Comparison of ENCODE assay signal across 8 cellular contexts in genomic region chr11:3807856-3808845, GRCh38. TPM values are rescaled to one million over a fixed set of nuclear protein-coding genes. Genes with fewer than 3 reads are reported as not detected.
DNase-seq lines count a peak whose midpoint lies in the region; ATAC-seq, FAIRE-seq and TF ChIP-seq lines count a peak whose summit lies in the region.

Gene PGAP2, plus strand, starts transcription at chr11:3808560. Its CDS starts 2,700 bp downstream, at chr11:3811260.

- TF ChIP-seq CTCF in GM12873 (IDR thresholded peaks at IDR 0.05; ENCODE audit: insufficient read depth, low read depth, low read length, missing control alignments): peak; percentile 82
- peak; percentile 84 for TF ChIP-seq CTCF in WERI-Rb-1 (IDR thresholded peaks at IDR 0.05; ENCODE audit: low read depth, low read length)
- TF ChIP-seq CTCF in kidney (IDR thresholded peaks at IDR 0.05; ENCODE audit: borderline replicate concordance, extremely low read depth, insufficient read depth): peak; percentile 64

- no peaks in the 10 kb centered on the region for H3K36me3 ChIP-seq in WERI-Rb-1
- no peaks in the 10 kb centered on the region for H3K36me3 ChIP-seq in kidney (ENCODE audit: control insufficient read depth in 1 of 2, insufficient read depth in 2 of 2, low read length in 2 of 2)

- peak within 1 kb of the TSS; percentile 90 for H3K4me3 ChIP-seq in WERI-Rb-1 (ENCODE audit: low read depth, low read length)
- peak within 1 kb of the TSS; percentile 90 to 97 for H3K4me3 ChIP-seq in kidney (ENCODE audit: low read length in 2 of 2)

- no peak for FAIRE-seq in kidney (lab: Jason Lieb, UNC)

- H3K27me3 ChIP-seq in WERI-Rb-1 (ENCODE audit: insufficient read depth, low read depth, severe bottlenecking): no peaks in the 10 kb centered on the region

- H3K9me3 ChIP-seq in WERI-Rb-1 (ENCODE audit: severe bottlenecking): no peaks in the 10 kb centered on the region
- no peaks in the 10 kb centered on the region for H3K9me3 ChIP-seq in kidney (ENCODE audit: control insufficient read depth in 1 of 2, low read length in 2 of 2)

- ATAC-seq in HG02642 (IDR thresholded peaks at IDR 0.05; ENCODE audit: poor library complexity, unreplicated experiment): peak; percentile 75

- H3K27ac ChIP-seq in WERI-Rb-1 (peak within 1 kb of the TSS; percentile 57), kidney (ENCODE audit: low read depth in 2 of 2, low read length in 2 of 2) (peak within 1 kb of the TSS; percentile 11 to 55)

- DNase-seq in NCI-H146 treated with DMSO at 0.1 percent for 48 hours (lab: John Stamatoyannopoulos, UW; ENCODE audit: unreplicated experiment) (peak; percentile 53), WERI-Rb-1 (peak; percentile 75), cerebellum (ENCODE audit: low spot score) (peak; percentile 48), kidney (peak; percentile 88), occipital lobe (lab: John Stamatoyannopoulos, UW) (no peak)
- peak; percentile 41 to 61 for DNase-seq in stimulated activated CD4-positive, alpha-beta T cell treated with anti-CD3 and anti-CD28 coated beads, Interleukin-1b, Interleukin-23, amount 100 ng/mL, for 4 hours (ENCODE audit: low read depth in 2 of 2)

- intact Hi-C loops in kidney (cut with DNase I): no loop called here

- H3K9ac ChIP-seq in kidney (ENCODE audit: low read length in 2 of 2): peak within 1 kb of the TSS; percentile 78 to 94

- H3K4me1 ChIP-seq in kidney (ENCODE audit: control insufficient read depth in 1 of 2, insufficient read depth in 1 of 2, low read depth in 1 of 2, low read length in 2 of 2): peaks cover 0 to 8% of the 10 kb centered on the region in 2 donors

RNA-seq across cellular contexts. Expression of gene PGAP2, which starts in this region (rescaled TPM):
- 14.7 TPM for total RNA-seq in cerebellum
- 19.5 TPM for total RNA-seq in kidney
- polyA plus RNA-seq in kidney (ENCODE audit: insufficient read depth, low read depth, low replicate concordance): 17.5 TPM
- total RNA-seq in occipital lobe: 9.4 TPM
